Comparison of ENCODE assay signal across 1 cellular context in genomic region chr13:41132512-41133152, GRCh38.
TF ChIP-seq lines count a peak whose summit lies in the region.

Gene KBTBD6 (minus strand): TSS chr13:41132802. CDS start chr13:41132511, 291 bp downstream.

TF ChIP-seq in HEK293, 187 proteins besides CTCF, POLR2A, EP300 and RAD21 (continued from another document and continues in another):
- TF ChIP-seq TSHZ1 (tag by site-specific recombination; IDR thresholded peaks at IDR 0.05; ENCODE audit: borderline replicate concordance): no peak
- TF ChIP-seq GFI1B (tag by site-specific recombination; IDR thresholded peaks at IDR 0.05): no peak
- TF ChIP-seq ZNF2 (tag by site-specific recombination; IDR thresholded peaks at IDR 0.05): peak; percentile 78
- TF ChIP-seq SP3 (tag by site-specific recombination; IDR thresholded peaks at IDR 0.05): peak; percentile 79
- TF ChIP-seq MEIS1 (CRISPR knock-in tag; IDR thresholded peaks at IDR 0.05; ENCODE audit: borderline replicate concordance): no peak
- peak; percentile 79 for TF ChIP-seq ZIC2 (tag by site-specific recombination; IDR thresholded peaks at IDR 0.05)
- TF ChIP-seq ZNF549 (tag by site-specific recombination; IDR thresholded peaks at IDR 0.05): no peak
- TF ChIP-seq ZBTB1 (tag by site-specific recombination; IDR thresholded peaks at IDR 0.05): peak; percentile 63; the same call in 1 of the 2 replicates
- TF ChIP-seq FEZF1 (tag by site-specific recombination; IDR thresholded peaks at IDR 0.05): no peak; the same call in 1 of the 2 replicates
- peak; percentile 81 for TF ChIP-seq ZSCAN30 (tag by site-specific recombination; IDR thresholded peaks at IDR 0.05)
- no peak for TF ChIP-seq KLF7 (tag by site-specific recombination; IDR thresholded peaks at IDR 0.05; ENCODE audit: borderline replicate concordance)
- no peak for TF ChIP-seq AEBP2 (tag by site-specific recombination; IDR thresholded peaks at IDR 0.05; ENCODE audit: borderline replicate concordance)
- TF ChIP-seq ZNF174 (tag by site-specific recombination; IDR thresholded peaks at IDR 0.05): no peak
- TF ChIP-seq ZNF521 (tag by site-specific recombination; IDR thresholded peaks at IDR 0.05): no peak
- TF ChIP-seq ZNF391 (tag by site-specific recombination; IDR thresholded peaks at IDR 0.05; ENCODE audit: borderline replicate concordance, low read depth): peak; percentile 25
- TF ChIP-seq ZNF670 (tag by site-specific recombination; IDR thresholded peaks at IDR 0.05; ENCODE audit: low read depth): no peak
- no peak for TF ChIP-seq ZNF544 (tag by site-specific recombination; IDR thresholded peaks at IDR 0.05)
- no peak for TF ChIP-seq ZNF292 (tag by site-specific recombination; IDR thresholded peaks at IDR 0.05; ENCODE audit: borderline replicate concordance, low read depth)
- peak; percentile 83 for TF ChIP-seq GLIS1 (tag by site-specific recombination; IDR thresholded peaks at IDR 0.05)
- no peak for TF ChIP-seq HOXD13 (CRISPR knock-in tag; IDR thresholded peaks at IDR 0.05; ENCODE audit: borderline replicate concordance)
- TF ChIP-seq ZNF768 (tag by site-specific recombination; IDR thresholded peaks at IDR 0.05): no peak
- peak; percentile 42 for TF ChIP-seq INSM2 (tag by site-specific recombination; IDR thresholded peaks at IDR 0.05)
- TF ChIP-seq ZNF416 (tag by site-specific recombination; IDR thresholded peaks at IDR 0.05): no peak
- TF ChIP-seq ZNF146 (tag by site-specific recombination; IDR thresholded peaks at IDR 0.05): no peak
- peak; percentile 69 for TF ChIP-seq ZBTB20 (tag by site-specific recombination; IDR thresholded peaks at IDR 0.05)
- no peak for TF ChIP-seq ZNF510 (tag by site-specific recombination; IDR thresholded peaks at IDR 0.05; ENCODE audit: insufficient replicate concordance)
- no peak for TF ChIP-seq ZNF302 (tag by site-specific recombination; IDR thresholded peaks at IDR 0.05; ENCODE audit: low read depth)
- TF ChIP-seq ZNF121 (tag by site-specific recombination; IDR thresholded peaks at IDR 0.05): no peak
- peak; percentile 96 for TF ChIP-seq BCL6B (tag by site-specific recombination; IDR thresholded peaks at IDR 0.05)
- no peak for TF ChIP-seq ZNF48 (tag by site-specific recombination; IDR thresholded peaks at IDR 0.05)
- TF ChIP-seq ZNF324 (tag by site-specific recombination; IDR thresholded peaks at IDR 0.05): no peak; the same call in 1 of the 2 replicates
- no peak for TF ChIP-seq ZNF175 (tag by site-specific recombination; IDR thresholded peaks at IDR 0.05)
- TF ChIP-seq GLIS2 (tag by site-specific recombination; IDR thresholded peaks at IDR 0.05): peak; percentile 83
- TF ChIP-seq ZNF600 (tag by site-specific recombination; IDR thresholded peaks at IDR 0.05): peak; percentile 99
- TF ChIP-seq SCRT1 (tag by site-specific recombination; IDR thresholded peaks at IDR 0.05; ENCODE audit: borderline replicate concordance): no peak
- TF ChIP-seq BCL11A (tag by site-specific recombination; IDR thresholded peaks at IDR 0.05; ENCODE audit: low read depth): no peak
- TF ChIP-seq ZNF10 (tag by site-specific recombination; IDR thresholded peaks at IDR 0.05): no peak
- no peak for TF ChIP-seq ZNF791 (tag by site-specific recombination; IDR thresholded peaks at IDR 0.05)
- no peak for TF ChIP-seq ZNF280C (tag by site-specific recombination; IDR thresholded peaks at IDR 0.05)
- TF ChIP-seq ZNF341 (tag by site-specific recombination; IDR thresholded peaks at IDR 0.05; ENCODE audit: low read depth): peak; percentile 28; the same call in 1 of the 2 replicates
- no peak for TF ChIP-seq ZSCAN18 (tag by site-specific recombination; IDR thresholded peaks at IDR 0.05)
- no peak for TF ChIP-seq PRDM6 (tag by site-specific recombination; IDR thresholded peaks at IDR 0.05)
- TF ChIP-seq ZNF138 (tag by site-specific recombination; IDR thresholded peaks at IDR 0.05; ENCODE audit: borderline replicate concordance): no peak
- TF ChIP-seq ZNF555 (tag by site-specific recombination; conservative IDR thresholded peaks at IDR 0.05): no peak
- peak; percentile 88 for TF ChIP-seq ZBTB26 (tag by site-specific recombination; optimal IDR thresholded peaks at IDR 0.05)
- TF ChIP-seq ZNF114 (tag by site-specific recombination; IDR thresholded peaks at IDR 0.05): no peak
- TF ChIP-seq ZNF266 (tag by site-specific recombination; IDR thresholded peaks at IDR 0.05; ENCODE audit: low read depth): no peak
- no peak for TF ChIP-seq ZNF571 (tag by site-specific recombination; IDR thresholded peaks at IDR 0.05)
- TF ChIP-seq KLF17 (tag by site-specific recombination; IDR thresholded peaks at IDR 0.05): peak; percentile 92
- no peak for TF ChIP-seq ZSCAN4 (tag by site-specific recombination; IDR thresholded peaks at IDR 0.05)
- TF ChIP-seq ZNF624 (tag by site-specific recombination; IDR thresholded peaks at IDR 0.05): no peak
- peak; percentile 75 for TF ChIP-seq ZXDB (tag by site-specific recombination; IDR thresholded peaks at IDR 0.05)
- TF ChIP-seq ZNF132 (tag by site-specific recombination; IDR thresholded peaks at IDR 0.05; ENCODE audit: borderline replicate concordance): no peak
- no peak for TF ChIP-seq ZNF214 (tag by site-specific recombination; IDR thresholded peaks at IDR 0.05; ENCODE audit: borderline replicate concordance)
